ENCODE assay signal across 8 cellular contexts in genomic region chr22:46007003-46007847, GRCh38. TPM values are rescaled to one million over a fixed set of nuclear protein-coding genes. Genes with fewer than 3 reads are reported as not detected.
DNase-seq lines count a peak whose midpoint lies in the region; ATAC-seq and TF ChIP-seq lines count a peak whose summit lies in the region.

No MANE protein-coding gene starts in this region.

- no peak for ATAC-seq in HG03469 (IDR thresholded peaks at IDR 0.05; ENCODE audit: unreplicated experiment)

- H3K36me3 Mint-ChIP-seq in nephron progenitor cell (ENCODE audit: low read depth) = no peaks in the 10 kb centered on the region

- TF ChIP-seq CTCF in nephron progenitor cell (IDR thresholded peaks at IDR 0.05) = no peak

- no peak overlapping the region for H3K27ac Mint-ChIP-seq in nephron progenitor cell

- H3K4me1 Mint-ChIP-seq in nephron progenitor cell = peaks cover 8% of the 10 kb centered on the region

- peaks cover 7% of the 10 kb centered on the region for H3K27me3 Mint-ChIP-seq in nephron progenitor cell (ENCODE audit: low read depth, poor library complexity)

- H3K4me3 Mint-ChIP-seq in nephron progenitor cell = no peak overlapping the region

- H3K9me3 Mint-ChIP-seq in nephron progenitor cell = peaks cover 3% of the 10 kb centered on the region

- DNase-seq in 8988T = peak; percentile 91
- peak; percentile 86 for DNase-seq in HK-2 (ENCODE audit: unreplicated experiment)
- peak; percentile 65 for DNase-seq in iris pigment epithelial cell (ENCODE audit: low read depth)
- DNase-seq in nephron progenitor cell = no peak
- DNase-seq in NCI-H526 treated with DMSO at 0.1 percent for 48 hours (lab: John Stamatoyannopoulos, UW) = no peak

- 27 to 54% (median 28%) methylated on average over 36 of the region's 36 CpGs for WGBS in adipose tissue, 3 donors

- peak overlapping the region; percentile 43 for H3K27ac ChIP-seq in adipose tissue (ENCODE audit: low read depth, low read length)
- peak overlapping the region; percentile 65 for H3K27ac ChIP-seq in temporal lobe (ENCODE audit: low read depth, low read length)

RNA-seq across cellular contexts. Expression of gene WNT7B, which starts 30.3 kb away (rescaled TPM):
- polyA plus RNA-seq in adipose tissue = under 1 TPM in 1 of 3 donors, not detected in 2; 0.25 TPM
- total RNA-seq in temporal lobe = 2.7 TPM

Comparison
In these comparisons a context has a peak if more than half of its experiments do, and no peak if none do; other contexts are left out.
1. DNase-seq: peak in 8988T (single experiment), HK-2 (single experiment) and iris pigment epithelial cell (single experiment); none in nephron progenitor cell (single experiment) and NCI-H526 treated with DMSO at 0.1 percent for 48 hours (single experiment).